ENCODE assay signal across 10 cellular contexts in the genomic region with DNA sequence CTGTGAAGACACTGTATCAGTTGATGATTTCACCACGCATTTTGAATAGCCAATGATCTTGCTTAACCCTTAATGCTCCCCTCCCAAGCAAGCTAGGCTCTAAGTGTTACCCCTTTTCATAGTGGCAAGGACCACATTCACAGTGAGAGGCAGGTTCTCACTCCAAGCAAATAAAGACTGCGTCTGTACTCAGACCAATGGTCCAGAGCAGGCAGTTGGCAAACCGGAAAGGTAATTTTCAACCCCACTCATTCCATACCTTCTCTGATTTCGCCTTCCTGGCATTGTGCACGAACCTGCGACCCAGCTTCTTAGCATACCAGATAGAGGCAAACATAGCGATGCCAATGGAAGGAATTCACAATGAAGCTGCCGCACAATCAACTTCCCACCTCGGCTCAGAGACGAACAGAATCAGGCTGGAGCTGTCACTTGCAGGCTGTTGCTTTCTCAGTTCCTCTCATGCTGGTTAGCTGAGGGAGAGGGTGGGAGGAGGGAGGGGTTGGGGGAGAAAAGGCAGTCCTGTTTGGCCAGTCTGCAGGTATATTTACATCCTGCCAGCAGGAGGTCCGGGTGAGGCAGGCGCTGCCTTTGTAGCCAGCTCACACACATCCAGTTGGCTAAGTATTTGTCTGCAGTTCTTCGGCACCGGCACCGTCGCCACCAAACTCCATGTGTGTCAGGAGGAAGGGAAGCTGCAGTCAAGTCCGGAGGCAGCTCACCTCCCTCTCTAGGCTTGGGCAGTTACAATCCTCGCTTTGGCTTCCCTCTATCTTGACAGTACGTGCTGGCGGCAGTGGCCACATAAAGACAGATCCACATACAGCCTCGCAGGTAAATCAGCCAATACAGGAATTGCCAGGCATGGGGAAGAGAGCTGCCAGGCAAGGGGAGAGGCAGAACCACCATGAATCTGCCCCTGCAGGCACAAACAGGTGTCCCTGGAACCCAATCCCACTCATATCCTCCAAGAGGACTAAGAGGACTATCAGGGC.
DNase-seq lines count a peak whose midpoint lies in the region; ATAC-seq, FAIRE-seq and TF ChIP-seq lines count a peak whose summit lies in the region.
"Had no signal": no experiment of that assay in that cellular context is flagged by ENCODE, and none has a peak within 500 bp of the region (broad histone marks: within the 10 kb centered on the region; RNA-seq: fewer than 3 reads in every experiment).

No MANE protein-coding gene starts in this region.

- no peak overlapping the region for H3K27ac ChIP-seq in MM.1S (ENCODE audit: low read length)
- H3K27ac ChIP-seq in A673 (ENCODE audit: low read depth, low read length, poor library complexity, severe bottlenecking): no peak overlapping the region
- H3K27ac ChIP-seq in aorta (ENCODE audit: low read depth in 1 of 2, low read length in 2 of 2): no peak overlapping the region

- H3K9ac ChIP-seq in MM.1S (ENCODE audit: low read length): no peak overlapping the region

- TF ChIP-seq CTCF in GM12864 (IDR thresholded peaks at IDR 0.05; ENCODE audit: low read depth, low read length, missing control alignments) (peak; percentile 11), MM.1S (IDR thresholded peaks at IDR 0.05; ENCODE audit: low read length) (peak; percentile 18), bronchial epithelial cell (IDR thresholded peaks at IDR 0.05; ENCODE audit: insufficient read depth, low read length, severe bottlenecking) (no peak), nephron (IDR thresholded peaks at IDR 0.05; ENCODE audit: unreplicated experiment in 3 of 3) (no peak), A673 (conservative IDR thresholded peaks at IDR 0.05; ENCODE audit: low read depth, low read length) (no peak)

- CTCF ChIA-PET in A673 (lab: Charles Lee): interaction anchor here (0.6 kb wide), 1 partner anchor 40 kb away, joined by 8 read pairs; no protein-coding TSS in a partner anchor

- intact Hi-C loops in A673 (cut with micrococcal nuclease; ENCODE audit: unreplicated experiment) (no loop called here), aorta (cut with DNase I) (no loop called here)

- H3K9me3 ChIP-seq in MM.1S (replicated peaks; ENCODE audit: insufficient read depth, low read length) (no peaks in the 10 kb centered on the region), A673 (ENCODE audit: low read depth, low read length, poor library complexity, severe bottlenecking) (no peaks in the 10 kb centered on the region), aorta (ENCODE audit: control insufficient read depth, low read length) (no peaks in the 10 kb centered on the region)

- no peaks in the 10 kb centered on the region for H4K20me1 ChIP-seq in MM.1S (ENCODE audit: insufficient read depth, low read length)

- ATAC-seq in GM21619 (IDR thresholded peaks at IDR 0.05; ENCODE audit: unreplicated experiment) (peak; percentile 82), aorta (ENCODE audit: low FRiP score) (no peak)
- ATAC-seq: HCT116 had no signal

- peaks cover 2% of the 10 kb centered on the region for H3K9me3 Mint-ChIP-seq in nephron

- H3K27me3 ChIP-seq in MM.1S (replicated peaks; ENCODE audit: insufficient read depth, low read length) (no peaks in the 10 kb centered on the region), bronchial epithelial cell (ENCODE audit: control insufficient read depth, insufficient read depth, low read length) (no peaks in the 10 kb centered on the region), A673 (replicated peaks; ENCODE audit: insufficient read depth, low read depth, low read length, poor library complexity) (no peaks in the 10 kb centered on the region), aorta (ENCODE audit: control insufficient read depth in 1 of 2, insufficient read depth in 2 of 2, low read length in 1 of 2) (no peaks in the 10 kb centered on the region)

- peaks cover 6% of the 10 kb centered on the region for H3K4me1 Mint-ChIP-seq in nephron
- H3K4me1 Mint-ChIP-seq: central memory CD8-positive, alpha-beta T cell had no signal

- H3F3A ChIP-seq in MM.1S (ENCODE audit: insufficient read depth, low read length): no peaks in the 10 kb centered on the region

- H3K4me3 ChIP-seq in GM12864 (ENCODE audit: low read depth, low read length) (no peak overlapping the region), MM.1S (ENCODE audit: low read length) (peak overlapping the region; percentile 16; the same call in 1 of the 2 replicates), bronchial epithelial cell (ENCODE audit: low read depth, low read length) (no peak overlapping the region), A673 (ENCODE audit: low read depth, low read length, poor library complexity, severe bottlenecking) (no peak overlapping the region), aorta (ENCODE audit: low read length in 2 of 2) (no peak overlapping the region)

- no peaks in the 10 kb centered on the region for H3K79me2 ChIP-seq in MM.1S (ENCODE audit: low read length)

- DNase-seq in GM12864 (ENCODE audit: low read depth): peak; percentile 2
- DNase-seq in MM.1S: peak; percentile 52
- DNase-seq in bronchial epithelial cell (ENCODE audit: low read depth): peak; percentile 6
- DNase-seq in A673 (ENCODE audit: low spot score): no peak
- DNase-seq in aorta: no peak
- no peak for DNase-seq in HTR-8/SVneo (ENCODE audit: insufficient read length, low spot score)

- POLR2A ChIA-PET in A673 (lab: Charles Lee; ENCODE audit: low non-redundant PET): no interaction called here

- 2 to 4% methylated on average over 21 of the region's 21 CpGs for WGBS in aorta, 2 donors

- peak overlapping the region; percentile 32; the same call in 1 of the 2 replicates for H2AFZ ChIP-seq in MM.1S (ENCODE audit: low read length)

- no peaks in the 10 kb centered on the region for H3K9me2 ChIP-seq in MM.1S (replicated peaks; ENCODE audit: insufficient read depth, low read length)

- peak overlapping the region; percentile 48 to 66 (median 53) for H3K4me3 Mint-ChIP-seq in nephron
- H3K4me3 Mint-ChIP-seq: central memory CD8-positive, alpha-beta T cell had no signal

- peaks cover 19% of the 10 kb centered on the region for H3K27me3 Mint-ChIP-seq in nephron (ENCODE audit: low read depth)
- H3K27me3 Mint-ChIP-seq: central memory CD8-positive, alpha-beta T cell had no signal

- H3K4me1 ChIP-seq in MM.1S (ENCODE audit: low read length) (no peaks in the 10 kb centered on the region), A673 (ENCODE audit: insufficient read depth, low read length, poor library complexity, severe bottlenecking) (no peaks in the 10 kb centered on the region), aorta (ENCODE audit: control insufficient read depth in 1 of 2, insufficient read depth in 2 of 2, low read length in 2 of 2) (no peaks in the 10 kb centered on the region)

- no peaks in the 10 kb centered on the region for H3K36me3 ChIP-seq in MM.1S (replicated peaks; ENCODE audit: insufficient read depth, low read length)
- H3K36me3 ChIP-seq in bronchial epithelial cell (ENCODE audit: control insufficient read depth, insufficient read depth, low read length): no peaks in the 10 kb centered on the region
- H3K36me3 ChIP-seq in A673 (ENCODE audit: insufficient read depth, low read length, poor library complexity, severe bottlenecking): no peaks in the 10 kb centered on the region
- H3K36me3 ChIP-seq in aorta (ENCODE audit: control insufficient read depth in 1 of 2, insufficient read depth in 2 of 2, low read length in 1 of 2): no peaks in the 10 kb centered on the region

- FAIRE-seq in bronchial epithelial cell (lab: Jason Lieb, UNC) (no peak), HTR-8/SVneo (lab: Jason Lieb, UNC) (no peak)

- no peaks in the 10 kb centered on the region for H3K36me3 Mint-ChIP-seq in nephron (ENCODE audit: low read depth)

- peak overlapping the region; percentile 44 for H3K4me2 ChIP-seq in MM.1S (ENCODE audit: low read depth, low read length)

- no peak overlapping the region for H3K27ac Mint-ChIP-seq in nephron

- no TSS peak for BruUV-seq in A673 (replicated peaks; lab: Mats Ljungman, UMichigan)

Comparison
In these comparisons a context has a peak if more than half of its experiments do, and no peak if none do; other contexts are left out.
1. DNase-seq: peak in GM12864 (single experiment), MM.1S (single experiment) and bronchial epithelial cell (single experiment); none in A673 (single experiment), aorta (0 of 2) and HTR-8/SVneo (single experiment).
2. CTCF ChIP-seq: peak in GM12864 (single experiment) and MM.1S (single experiment); none in bronchial epithelial cell (single experiment), nephron (0 of 3) and A673 (single experiment).